Comparison of ENCODE assay signal across 7 cellular contexts in the genomic region with DNA sequence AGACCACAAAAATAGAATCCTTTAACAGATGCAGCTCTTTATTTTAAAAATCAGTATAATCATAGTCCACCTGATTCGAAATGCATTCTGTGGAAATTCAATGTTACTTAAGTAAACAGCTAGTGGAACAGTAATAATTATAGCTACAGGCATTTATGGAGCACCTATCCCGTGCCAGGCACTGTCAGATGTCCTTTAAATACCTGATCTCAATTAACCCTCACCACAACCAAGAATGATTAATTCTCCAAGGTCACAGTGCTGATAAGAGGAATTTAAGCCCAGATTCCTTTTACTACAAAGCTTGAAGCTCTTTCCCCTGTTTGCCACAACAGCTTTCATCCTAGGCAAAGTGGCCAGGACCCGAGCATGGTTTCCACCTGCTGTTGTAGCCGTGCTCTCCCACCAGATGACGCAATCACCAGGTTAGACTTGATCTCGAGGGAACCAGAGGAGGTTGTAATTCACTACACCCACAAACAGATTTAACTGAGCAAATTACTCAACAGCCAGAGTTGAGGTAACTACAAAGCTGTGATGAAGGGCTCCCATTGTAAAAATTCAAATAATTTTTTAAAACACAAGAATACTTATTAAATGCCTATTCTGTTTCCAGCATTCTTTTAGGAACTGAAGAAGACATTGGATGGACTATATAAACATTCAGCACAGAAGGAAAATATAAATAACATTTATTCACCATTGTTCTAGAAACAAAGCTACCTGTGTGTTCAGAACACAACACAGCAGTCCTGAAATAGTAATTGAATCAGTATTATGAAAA. TPM values are rescaled to one million over a fixed set of nuclear protein-coding genes. Genes with fewer than 3 reads are reported as not detected.
DNase-seq lines count a peak whose midpoint lies in the region; ATAC-seq, FAIRE-seq and TF ChIP-seq lines count a peak whose summit lies in the region.

No MANE protein-coding gene starts in this region.

- peaks cover 12% of the 10 kb centered on the region for H3K36me3 Mint-ChIP-seq in glutamatergic neuron (ENCODE audit: unreplicated experiment)

- DNase-seq in NCI-H2196 treated with DMSO at 0.1 percent for 48 hours (lab: John Stamatoyannopoulos, UW; ENCODE audit: unreplicated experiment), result peak; percentile 11
- peak; percentile 23 for DNase-seq in activated T-cell treated with anti-CD3 and anti-CD28 coated beads for 1 hour (ENCODE audit: low read depth)
- peak; percentile 37 for DNase-seq in glutamatergic neuron
- DNase-seq in stimulated activated CD4-positive, alpha-beta T cell treated with anti-CD3 and anti-CD28 coated beads, Interleukin-2, amount 100 ng/mL, for 4 hours (ENCODE audit: low read depth), result peak; percentile 22
- DNase-seq in GM12892 (ENCODE audit: insufficient read length), result no peak

- H3K4me3 ChIP-seq in GM12875 (ENCODE audit: low read depth, low read length), result no peak overlapping the region

- no peak for TF ChIP-seq POLR2A in GM12892 (IDR thresholded peaks at IDR 0.05; ENCODE audit: low read depth, low read length)

- peak overlapping the region; percentile 38 for H3K4me3 Mint-ChIP-seq in glutamatergic neuron (ENCODE audit: unreplicated experiment)

- peak; percentile 49; the same call in 1 of the 2 replicates for TF ChIP-seq CTCF in GM12875 (IDR thresholded peaks at IDR 0.05; ENCODE audit: borderline replicate concordance, insufficient read depth, low read depth, low read length)
- no peak for TF ChIP-seq CTCF in glutamatergic neuron (IDR thresholded peaks at IDR 0.05; ENCODE audit: partially characterized antibody, unreplicated experiment)

- peaks cover 3% of the 10 kb centered on the region for H3K9me3 Mint-ChIP-seq in glutamatergic neuron (ENCODE audit: unreplicated experiment)

- no peak for FAIRE-seq in GM12892 (lab: Jason Lieb, UNC)

- peak overlapping the region; percentile 22 for H3K27ac Mint-ChIP-seq in glutamatergic neuron (ENCODE audit: unreplicated experiment)

- peak; percentile 93 for ATAC-seq in HG02981 (IDR thresholded peaks at IDR 0.05; ENCODE audit: unreplicated experiment)

- no peaks in the 10 kb centered on the region for H3K27me3 Mint-ChIP-seq in glutamatergic neuron (ENCODE audit: unreplicated experiment)

- H3K4me1 Mint-ChIP-seq in glutamatergic neuron (ENCODE audit: low read depth, unreplicated experiment), result peaks cover 6% of the 10 kb centered on the region

RNA-seq across cellular contexts. Expression of gene PRDM10, which starts 10.3 kb away (rescaled TPM):
- total RNA-seq in glutamatergic neuron (ENCODE audit: unreplicated experiment), result 19.8 TPM
- 4.0 TPM for polyA plus RNA-seq in GM12892 (2012; ENCODE audit: missing spikeins)
